26 cellular contexts compared by ENCODE assay signal in the genomic region with DNA sequence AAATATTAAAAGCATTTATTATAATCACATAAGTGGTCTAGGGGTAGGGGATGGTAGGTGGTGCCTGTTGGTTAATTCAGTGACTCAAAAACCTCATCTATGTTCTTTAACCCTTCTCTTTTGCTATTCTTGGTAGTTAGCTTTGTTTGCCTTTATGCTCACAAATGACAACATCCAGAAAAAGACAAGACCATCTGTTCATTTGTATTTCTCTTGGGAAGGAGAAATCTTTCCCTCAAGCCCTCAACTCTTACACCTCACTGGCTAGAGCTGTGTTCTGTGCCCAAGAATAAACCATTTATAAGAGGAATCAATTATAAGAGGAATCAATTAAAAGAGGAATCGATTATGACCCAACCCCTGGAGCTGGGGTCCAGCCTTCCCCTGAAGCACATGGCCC.
"Had no signal": no experiment of that assay in that cellular context is flagged by ENCODE, and none has a peak within 500 bp of the region (broad histone marks: within the 10 kb centered on the region; RNA-seq: fewer than 3 reads in every experiment).

No MANE protein-coding gene starts in this region.

- DNase-seq: hypothalamus; immature natural killer cell; islet precursor cell; left ventricle myocardium inferior; midbrain; mucosa of descending colon; naive thymus-derived CD8-positive, alpha-beta T cell; nucleus accumbens; pancreas; retina; right cardiac atrium; stimulated activated CD4-positive, alpha-beta T cell treated with anti-CD3 and anti-CD28 coated beads, Interleukin-12 subunit alpha, Interleukin-12 subunit beta, amount 100 ng/mL, for 4 hours; stimulated activated CD4-positive, alpha-beta T cell treated with anti-CD3 and anti-CD28 coated beads, Interleukin-15, amount 100 ng/mL, for 24 hours; stimulated activated CD4-positive, alpha-beta T cell treated with anti-CD3 and anti-CD28 coated beads, Interleukin-2, amount 100 ng/mL, for 24 hours; stimulated activated CD4-positive, alpha-beta T cell treated with anti-CD3 and anti-CD28 coated beads, Interleukin-4, amount 100 ng/mL, for 1 hour; stimulated activated naive B cell treated with anti-CD40 and anti-IgM and Interleukin-4, amounts not matched to agents 10 μg/mL and 1 μg/mL and 100 μg/mL, for 72 hours; stimulated activated naive CD8-positive, alpha-beta T cell treated with anti-CD3 and anti-CD28 coated beads, Interleukin-15, Interleukin-2, amounts not matched to agents 100 U/mL and 50 U/mL, for 24 hours; stomach; tibial artery; trophoblast cell; upper lobe of right lung had no signal

- H3K27ac ChIP-seq: left ventricle myocardium inferior, pancreas, prostate gland, skin epidermis, stomach, suprapubic skin, thoracic aorta, tibial artery, upper lobe of right lung had no signal

- FAIRE-seq: pancreas, urothelium cell line had no signal
